Comparison of ENCODE assay signal across 1 cellular context in the genomic region with DNA sequence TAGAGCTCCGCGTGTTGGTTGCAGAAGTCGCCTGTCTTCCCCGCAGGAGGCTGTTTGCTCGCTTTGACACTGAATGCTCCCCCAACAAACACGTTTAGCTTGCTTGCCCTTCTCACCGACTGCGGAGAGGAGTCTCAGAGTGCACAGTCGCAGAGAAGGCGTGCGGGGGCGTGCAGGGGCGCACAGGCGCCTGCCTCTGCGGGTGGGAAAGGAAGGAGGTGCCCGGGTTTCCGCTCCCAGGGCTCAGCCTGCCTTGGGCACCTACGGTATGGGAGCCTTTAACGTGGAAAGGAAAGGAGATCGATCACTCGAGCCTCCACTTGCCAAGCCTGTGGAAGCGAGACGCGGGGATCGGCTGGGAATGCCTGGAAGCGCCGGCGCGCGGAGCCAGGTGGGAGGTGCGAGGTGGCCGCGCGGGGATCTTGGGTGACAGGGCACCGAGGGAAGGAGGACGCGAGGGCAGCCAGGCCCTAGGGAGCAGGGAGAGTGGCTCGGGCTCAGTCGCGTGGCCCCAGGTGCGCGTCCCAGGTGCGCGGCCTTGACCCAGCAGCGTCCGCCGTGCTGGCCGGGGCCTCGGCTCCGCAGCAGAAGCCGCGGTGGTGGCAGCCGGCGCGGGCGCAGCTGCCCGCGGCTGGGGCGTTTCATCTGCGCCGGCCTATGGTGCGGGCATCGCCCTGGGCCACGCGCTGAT.
TF ChIP-seq lines count a peak whose summit lies in the region.

TSS of gene FAN1 (plus strand) at position 419 of the 691 bp plus-strand sequence. CDS start 749 bp downstream, outside the sequence.

TF ChIP-seq in HepG2, 621 proteins besides CTCF, POLR2A, EP300 and RAD21 (continued from another document and continues in another):
- TF ChIP-seq, protein P1, sequence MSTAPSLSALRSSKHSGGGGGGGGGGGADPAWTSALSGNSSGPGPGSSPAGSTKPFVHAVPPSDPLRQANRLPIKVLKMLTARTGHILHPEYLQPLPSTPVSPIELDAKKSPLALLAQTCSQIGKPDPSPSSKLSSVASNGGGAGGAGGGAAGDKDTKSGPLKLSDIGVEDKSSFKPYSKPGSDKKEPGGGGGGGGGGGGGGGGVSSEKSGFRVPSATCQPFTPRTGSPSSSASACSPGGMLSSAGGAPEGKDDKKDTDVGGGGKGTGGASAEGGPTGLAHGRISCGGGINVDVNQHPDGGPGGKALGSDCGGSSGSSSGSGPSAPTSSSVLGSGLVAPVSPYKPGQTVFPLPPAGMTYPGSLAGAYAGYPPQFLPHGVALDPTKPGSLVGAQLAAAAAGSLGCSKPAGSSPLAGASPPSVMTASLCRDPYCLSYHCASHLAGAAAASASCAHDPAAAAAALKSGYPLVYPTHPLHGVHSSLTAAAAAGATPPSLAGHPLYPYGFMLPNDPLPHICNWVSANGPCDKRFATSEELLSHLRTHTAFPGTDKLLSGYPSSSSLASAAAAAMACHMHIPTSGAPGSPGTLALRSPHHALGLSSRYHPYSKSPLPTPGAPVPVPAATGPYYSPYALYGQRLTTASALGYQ (CRISPR knock-in tag; IDR thresholded peaks at IDR 0.05) = 0 out of 2 replicates have a peak, but pooled peaks have one; percentile 47
- TF ChIP-seq TFDP1 (CRISPR knock-in tag; IDR thresholded peaks at IDR 0.05; ENCODE audit: borderline replicate concordance) (peak; percentile 95), NFYB (CRISPR knock-in tag; IDR thresholded peaks at IDR 0.05) (peak; percentile 42; the same call in 1 of the 2 replicates), ARNT (IDR thresholded peaks at IDR 0.05) (no peak), ZNF446 (CRISPR knock-in tag; IDR thresholded peaks at IDR 0.05) (peak; percentile 81; the same call in 1 of the 2 replicates), NONO (IDR thresholded peaks at IDR 0.05) (no peak), NONO (CRISPR knock-in tag; conservative IDR thresholded peaks at IDR 0.05) (peak; percentile 97), ZNF766 (CRISPR knock-in tag; IDR thresholded peaks at IDR 0.05; ENCODE audit: borderline replicate concordance) (peak; percentile 91), SCMH1 (CRISPR knock-in tag; IDR thresholded peaks at IDR 0.05; ENCODE audit: borderline replicate concordance) (no peak), ZNF547 (CRISPR knock-in tag; IDR thresholded peaks at IDR 0.05) (no peak), THAP11 (CRISPR knock-in tag; IDR thresholded peaks at IDR 0.05) (peak; percentile 92), HDAC6 (IDR thresholded peaks at IDR 0.05; ENCODE audit: low read depth, low read length) (no peak), ZSCAN22 (CRISPR knock-in tag; IDR thresholded peaks at IDR 0.05) (peak; percentile 82; the same call in 1 of the 2 replicates), YEATS4 (CRISPR knock-in tag; IDR thresholded peaks at IDR 0.05; ENCODE audit: borderline replicate concordance) (peak; percentile 85), MXI1 (IDR thresholded peaks at IDR 0.05; ENCODE audit: borderline replicate concordance, low read depth, low read length) (peak; percentile 78; the same call in 2 of the 3 replicates), IKZF4 (CRISPR knock-in tag; IDR thresholded peaks at IDR 0.05; ENCODE audit: borderline replicate concordance, low read depth, not compliant biosample characterization) (no peak), ZBTB1 (CRISPR knock-in tag; IDR thresholded peaks at IDR 0.05; ENCODE audit: borderline replicate concordance) (0 out of 2 replicates have a peak, but pooled peaks have one; percentile 35), ZSCAN25 (CRISPR knock-in tag; IDR thresholded peaks at IDR 0.05) (0 out of 2 replicates have a peak, but pooled peaks have one; percentile 49), MNT (IDR thresholded peaks at IDR 0.05) (peak; percentile 26; the same call in 1 of the 2 replicates), ZNF567 (CRISPR knock-in tag; IDR thresholded peaks at IDR 0.05; ENCODE audit: borderline replicate concordance) (peak; percentile 79; the same call in 1 of the 2 replicates), FLYWCH1 (CRISPR knock-in tag; IDR thresholded peaks at IDR 0.05) (no peak), MAFK (conservative IDR thresholded peaks at IDR 0.05 in 1 of 2, IDR thresholded peaks at IDR 0.05 in 1 of 2; ENCODE audit: low read length in 2 of 2) (no peak), ZNF101 (CRISPR knock-in tag; IDR thresholded peaks at IDR 0.05; ENCODE audit: borderline replicate concordance, low read depth) (peak; percentile 84; the same call in 1 of the 2 replicates), BHLHE40 (IDR thresholded peaks at IDR 0.05; ENCODE audit: low read length) (no peak), CHD2 (IDR thresholded peaks at IDR 0.05; ENCODE audit: low read depth, low read length) (no peak), ZNF572 (CRISPR knock-in tag; IDR thresholded peaks at IDR 0.05) (peak; percentile 53; the same call in 1 of the 2 replicates), ZNF782 (CRISPR knock-in tag; IDR thresholded peaks at IDR 0.05; ENCODE audit: borderline replicate concordance) (peak; percentile 91), ARNTL (CRISPR knock-in tag; IDR thresholded peaks at IDR 0.05) (peak; percentile 49; the same call in 1 of the 2 replicates), IRF2 (CRISPR knock-in tag; IDR thresholded peaks at IDR 0.05) (peak; percentile 93), PAWR (CRISPR knock-in tag; IDR thresholded peaks at IDR 0.05; ENCODE audit: borderline replicate concordance) (peak; percentile 57; the same call in 1 of the 2 replicates)
- TF ChIP-seq, protein P2, sequence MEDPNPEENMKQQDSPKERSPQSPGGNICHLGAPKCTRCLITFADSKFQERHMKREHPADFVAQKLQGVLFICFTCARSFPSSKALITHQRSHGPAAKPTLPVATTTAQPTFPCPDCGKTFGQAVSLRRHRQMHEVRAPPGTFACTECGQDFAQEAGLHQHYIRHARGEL (CRISPR knock-in tag; IDR thresholded peaks at IDR 0.05) = peak; percentile 85; the same call in 1 of the 2 replicates
- TF ChIP-seq, protein P3, sequence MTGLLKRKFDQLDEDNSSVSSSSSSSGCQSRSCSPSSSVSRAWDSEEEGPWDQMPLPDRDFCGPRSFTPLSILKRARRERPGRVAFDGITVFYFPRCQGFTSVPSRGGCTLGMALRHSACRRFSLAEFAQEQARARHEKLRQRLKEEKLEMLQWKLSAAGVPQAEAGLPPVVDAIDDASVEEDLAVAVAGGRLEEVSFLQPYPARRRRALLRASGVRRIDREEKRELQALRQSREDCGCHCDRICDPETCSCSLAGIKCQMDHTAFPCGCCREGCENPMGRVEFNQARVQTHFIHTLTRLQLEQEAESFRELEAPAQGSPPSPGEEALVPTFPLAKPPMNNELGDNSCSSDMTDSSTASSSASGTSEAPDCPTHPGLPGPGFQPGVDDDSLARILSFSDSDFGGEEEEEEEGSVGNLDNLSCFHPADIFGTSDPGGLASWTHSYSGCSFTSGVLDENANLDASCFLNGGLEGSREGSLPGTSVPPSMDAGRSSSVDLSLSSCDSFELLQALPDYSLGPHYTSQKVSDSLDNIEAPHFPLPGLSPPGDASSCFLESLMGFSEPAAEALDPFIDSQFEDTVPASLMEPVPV (CRISPR knock-in tag; IDR thresholded peaks at IDR 0.05) = no peak
- TF ChIP-seq, protein P4, sequence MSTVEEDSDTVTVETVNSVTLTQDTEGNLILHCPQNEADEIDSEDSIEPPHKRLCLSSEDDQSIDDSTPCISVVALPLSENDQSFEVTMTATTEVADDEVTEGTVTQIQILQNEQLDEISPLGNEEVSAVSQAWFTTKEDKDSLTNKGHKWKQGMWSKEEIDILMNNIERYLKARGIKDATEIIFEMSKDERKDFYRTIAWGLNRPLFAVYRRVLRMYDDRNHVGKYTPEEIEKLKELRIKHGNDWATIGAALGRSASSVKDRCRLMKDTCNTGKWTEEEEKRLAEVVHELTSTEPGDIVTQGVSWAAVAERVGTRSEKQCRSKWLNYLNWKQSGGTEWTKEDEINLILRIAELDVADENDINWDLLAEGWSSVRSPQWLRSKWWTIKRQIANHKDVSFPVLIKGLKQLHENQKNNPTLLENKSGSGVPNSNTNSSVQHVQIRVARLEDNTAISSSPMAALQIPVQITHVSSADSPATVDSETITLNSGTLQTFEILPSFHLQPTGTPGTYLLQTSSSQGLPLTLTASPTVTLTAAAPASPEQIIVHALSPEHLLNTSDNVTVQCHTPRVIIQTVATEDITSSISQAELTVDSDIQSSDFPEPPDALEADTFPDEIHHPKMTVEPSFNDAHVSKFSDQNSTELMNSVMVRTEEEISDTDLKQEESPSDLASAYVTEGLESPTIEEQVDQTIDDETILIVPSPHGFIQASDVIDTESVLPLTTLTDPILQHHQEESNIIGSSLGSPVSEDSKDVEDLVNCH (CRISPR knock-in tag; IDR thresholded peaks at IDR 0.05) = peak; percentile 39; the same call in 1 of the 2 replicates
- TF ChIP-seq, protein P5, sequence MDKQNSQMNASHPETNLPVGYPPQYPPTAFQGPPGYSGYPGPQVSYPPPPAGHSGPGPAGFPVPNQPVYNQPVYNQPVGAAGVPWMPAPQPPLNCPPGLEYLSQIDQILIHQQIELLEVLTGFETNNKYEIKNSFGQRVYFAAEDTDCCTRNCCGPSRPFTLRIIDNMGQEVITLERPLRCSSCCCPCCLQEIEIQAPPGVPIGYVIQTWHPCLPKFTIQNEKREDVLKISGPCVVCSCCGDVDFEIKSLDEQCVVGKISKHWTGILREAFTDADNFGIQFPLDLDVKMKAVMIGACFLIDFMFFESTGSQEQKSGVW (CRISPR knock-in tag; IDR thresholded peaks at IDR 0.05; ENCODE audit: borderline replicate concordance) = no peak
- TF ChIP-seq, protein P6, sequence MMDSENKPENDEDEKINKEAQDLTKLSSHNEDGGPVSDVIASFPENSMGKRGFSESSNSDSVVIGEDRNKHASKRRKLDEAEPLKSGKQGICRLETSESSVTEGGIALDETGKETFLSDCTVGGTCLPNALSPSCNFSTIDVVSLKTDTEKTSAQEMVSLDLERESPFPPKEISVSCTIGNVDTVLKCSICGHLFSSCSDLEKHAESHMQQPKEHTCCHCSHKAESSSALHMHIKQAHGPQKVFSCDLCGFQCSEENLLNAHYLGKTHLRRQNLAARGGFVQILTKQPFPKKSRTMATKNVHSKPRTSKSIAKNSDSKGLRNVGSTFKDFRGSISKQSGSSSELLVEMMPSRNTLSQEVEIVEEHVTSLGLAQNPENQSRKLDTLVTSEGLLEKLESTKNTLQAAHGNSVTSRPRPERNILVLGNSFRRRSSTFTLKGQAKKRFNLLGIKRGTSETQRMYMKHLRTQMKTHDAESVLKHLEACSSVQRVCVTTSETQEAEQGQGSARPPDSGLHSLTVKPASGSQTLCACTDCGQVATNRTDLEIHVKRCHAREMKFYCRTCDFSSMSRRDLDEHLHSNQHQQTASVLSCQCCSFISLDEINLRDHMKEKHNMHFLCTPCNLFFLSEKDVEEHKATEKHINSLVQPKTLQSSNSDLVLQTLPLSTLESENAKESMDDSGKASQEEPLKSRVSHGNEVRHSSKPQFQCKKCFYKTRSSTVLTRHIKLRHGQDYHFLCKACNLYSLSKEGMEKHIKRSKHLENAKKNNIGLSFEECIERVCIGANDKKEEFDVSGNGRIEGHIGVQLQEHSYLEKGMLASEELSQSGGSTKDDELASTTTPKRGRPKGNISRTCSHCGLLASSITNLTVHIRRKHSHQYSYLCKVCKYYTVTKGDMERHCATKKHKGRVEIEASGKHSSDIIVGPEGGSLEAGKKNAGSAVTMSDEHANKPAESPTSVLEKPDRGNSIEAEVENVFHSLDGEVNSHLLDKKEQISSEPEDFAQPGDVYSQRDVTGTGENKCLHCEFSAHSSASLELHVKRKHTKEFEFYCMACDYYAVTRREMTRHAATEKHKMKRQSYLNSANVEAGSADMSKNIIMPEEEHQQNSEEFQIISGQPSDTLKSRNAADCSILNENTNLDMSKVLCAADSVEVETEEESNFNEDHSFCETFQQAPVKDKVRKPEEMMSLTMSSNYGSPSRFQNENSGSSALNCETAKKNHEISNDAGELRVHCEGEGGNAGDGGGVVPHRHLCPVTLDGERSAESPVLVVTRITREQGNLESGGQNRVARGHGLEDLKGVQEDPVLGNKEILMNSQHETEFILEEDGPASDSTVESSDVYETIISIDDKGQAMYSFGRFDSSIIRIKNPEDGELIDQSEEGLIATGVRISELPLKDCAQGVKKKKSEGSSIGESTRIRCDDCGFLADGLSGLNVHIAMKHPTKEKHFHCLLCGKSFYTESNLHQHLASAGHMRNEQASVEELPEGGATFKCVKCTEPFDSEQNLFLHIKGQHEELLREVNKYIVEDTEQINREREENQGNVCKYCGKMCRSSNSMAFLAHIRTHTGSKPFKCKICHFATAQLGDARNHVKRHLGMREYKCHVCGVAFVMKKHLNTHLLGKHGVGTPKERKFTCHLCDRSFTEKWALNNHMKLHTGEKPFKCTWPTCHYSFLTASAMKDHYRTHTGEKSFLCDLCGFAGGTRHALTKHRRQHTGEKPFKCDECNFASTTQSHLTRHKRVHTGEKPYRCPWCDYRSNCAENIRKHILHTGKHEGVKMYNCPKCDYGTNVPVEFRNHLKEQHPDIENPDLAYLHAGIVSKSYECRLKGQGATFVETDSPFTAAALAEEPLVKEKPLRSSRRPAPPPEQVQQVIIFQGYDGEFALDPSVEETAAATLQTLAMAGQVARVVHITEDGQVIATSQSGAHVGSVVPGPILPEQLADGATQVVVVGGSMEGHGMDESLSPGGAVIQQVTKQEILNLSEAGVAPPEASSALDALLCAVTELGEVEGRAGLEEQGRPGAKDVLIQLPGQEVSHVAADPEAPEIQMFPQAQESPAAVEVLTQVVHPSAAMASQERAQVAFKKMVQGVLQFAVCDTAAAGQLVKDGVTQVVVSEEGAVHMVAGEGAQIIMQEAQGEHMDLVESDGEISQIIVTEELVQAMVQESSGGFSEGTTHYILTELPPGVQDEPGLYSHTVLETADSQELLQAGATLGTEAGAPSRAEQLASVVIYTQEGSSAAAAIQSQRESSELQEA (CRISPR knock-in tag; IDR thresholded peaks at IDR 0.05; ENCODE audit: not compliant biosample characterization) = peak; percentile 71
